Comparison of ENCODE assay signal across 26 cellular contexts in the genomic region with DNA sequence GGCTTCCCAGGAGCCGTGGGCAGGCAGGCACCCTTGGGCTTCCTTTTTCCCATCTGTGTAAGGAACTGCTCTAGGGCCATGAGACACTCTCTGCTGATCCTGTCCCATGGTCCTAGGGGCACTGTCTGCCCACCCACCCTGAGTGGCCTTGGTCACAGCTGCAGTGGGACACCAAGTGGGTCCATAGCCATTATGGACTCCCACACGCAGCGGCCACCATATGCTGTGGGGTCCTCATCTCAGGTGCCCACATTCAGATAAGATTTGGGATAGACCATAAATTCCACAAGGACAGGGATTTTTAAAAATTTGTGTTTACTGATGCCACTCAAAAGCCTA.
"Had no signal": no experiment of that assay in that cellular context is flagged by ENCODE, and none has a peak within 500 bp of the region (broad histone marks: within the 10 kb centered on the region; RNA-seq: fewer than 3 reads in every experiment).

No MANE protein-coding gene starts in this region.

- H3K27ac Mint-ChIP-seq: activated naive CD4-positive, alpha-beta T cell treated with anti-CD3 and anti-CD28 coated beads, Interleukin-2, amount 10 ng/mL, durations not matched to agents 7 days and 5 days; activated naive CD8-positive, alpha-beta T cell treated with anti-CD3 and anti-CD28 coated beads for 36 hours; activated T-helper 17 cell treated with anti-CD3 and anti-CD28 coated beads, Interleukin-2, amount 50 U/mL, for 72 hours had no signal

- H3K4me3 Mint-ChIP-seq: activated naive CD4-positive, alpha-beta T cell treated with anti-CD3 and anti-CD28 coated beads, Interleukin-2, amount 10 ng/mL, durations not matched to agents 7 days and 5 days; activated naive CD8-positive, alpha-beta T cell treated with anti-CD3 and anti-CD28 coated beads for 36 hours; activated T-helper 17 cell treated with anti-CD3 and anti-CD28 coated beads, Interleukin-2, amount 50 U/mL, for 72 hours had no signal

- ATAC-seq: activated T-helper 17 cell treated with anti-CD3 and anti-CD28 coated beads, Interleukin-2, amount 50 U/mL, for 72 hours had no signal

- H3K27me3 ChIP-seq: brain microvascular endothelial cell, cardiac muscle cell, colonic mucosa, SJCRH30 had no signal

- H3K4me3 ChIP-seq: cardiac muscle cell, colonic mucosa, SJCRH30 had no signal

- H3K9me3 ChIP-seq: colonic mucosa, SJCRH30, SK-N-SH had no signal

- H3K4me1 ChIP-seq: SJCRH30 had no signal

- H3K4me1 Mint-ChIP-seq: activated T-helper 17 cell treated with anti-CD3 and anti-CD28 coated beads, Interleukin-2, amount 50 U/mL, for 72 hours had no signal

- H3K9me3 Mint-ChIP-seq: activated naive CD4-positive, alpha-beta T cell treated with anti-CD3 and anti-CD28 coated beads, Interleukin-2, amount 10 ng/mL, durations not matched to agents 7 days and 5 days; activated naive CD8-positive, alpha-beta T cell treated with anti-CD3 and anti-CD28 coated beads for 36 hours; activated T-helper 17 cell treated with anti-CD3 and anti-CD28 coated beads, Interleukin-2, amount 50 U/mL, for 72 hours had no signal

- DNase-seq: activated CD4-positive, alpha-beta T cell treated with anti-CD3 and anti-CD28 coated beads, Interleukin-2, amount 50 U/mL, for 1 hour; activated CD4-positive, CD25-positive, alpha-beta regulatory T cell; activated CD8-positive, alpha-beta memory T cell treated with anti-CD3 and anti-CD28 coated beads, Interleukin-2, amount 50 U/mL, for 4 hours; activated gamma-delta T cell treated with Interleukin-2 at 50 U/mL for 16 hours; activated naive CD4-positive, alpha-beta T cell treated with anti-CD3 and anti-CD28 coated beads, Interleukin-2, amount 10 ng/mL, durations not matched to agents 7 days and 5 days; activated naive CD8-positive, alpha-beta T cell treated with anti-CD3 and anti-CD28 coated beads for 36 hours; activated T-cell treated with anti-CD3 and anti-CD28 coated beads, Interleukin-2, amount 50 U/mL, for 1 hour; brain microvascular endothelial cell; colonic mucosa; KG1; NCI-H1092 treated with DMSO at 0.1 percent for 48 hours; NCI-H1417 treated with DMSO at 0.1 percent for 48 hours; NCI-H1694; NCI-H2029; NCI-H2107; NCI-H2171 treated with DMSO at 0.1 percent for 48 hours; NCI-H226; NCI-H526 treated with DMSO at 0.1 percent for 48 hours; NCI-H82; Right ventricle myocardium superior; SJCRH30; SK-N-SH; T-helper 1 cell had no signal

- H3K27me3 Mint-ChIP-seq: activated naive CD8-positive, alpha-beta T cell treated with anti-CD3 and anti-CD28 coated beads for 36 hours; activated T-helper 17 cell treated with anti-CD3 and anti-CD28 coated beads, Interleukin-2, amount 50 U/mL, for 72 hours had no signal

- H3K27ac ChIP-seq: brain microvascular endothelial cell, cardiac muscle cell, colonic mucosa, SJCRH30, VCaP had no signal

- H3K4me2 ChIP-seq: SK-N-SH had no signal

- H3K9ac ChIP-seq: SK-N-SH had no signal

- H3K36me3 ChIP-seq: brain microvascular endothelial cell, cardiac muscle cell, colonic mucosa, SJCRH30 had no signal
